1 cellular context compared by ENCODE assay signal in the genomic region with DNA sequence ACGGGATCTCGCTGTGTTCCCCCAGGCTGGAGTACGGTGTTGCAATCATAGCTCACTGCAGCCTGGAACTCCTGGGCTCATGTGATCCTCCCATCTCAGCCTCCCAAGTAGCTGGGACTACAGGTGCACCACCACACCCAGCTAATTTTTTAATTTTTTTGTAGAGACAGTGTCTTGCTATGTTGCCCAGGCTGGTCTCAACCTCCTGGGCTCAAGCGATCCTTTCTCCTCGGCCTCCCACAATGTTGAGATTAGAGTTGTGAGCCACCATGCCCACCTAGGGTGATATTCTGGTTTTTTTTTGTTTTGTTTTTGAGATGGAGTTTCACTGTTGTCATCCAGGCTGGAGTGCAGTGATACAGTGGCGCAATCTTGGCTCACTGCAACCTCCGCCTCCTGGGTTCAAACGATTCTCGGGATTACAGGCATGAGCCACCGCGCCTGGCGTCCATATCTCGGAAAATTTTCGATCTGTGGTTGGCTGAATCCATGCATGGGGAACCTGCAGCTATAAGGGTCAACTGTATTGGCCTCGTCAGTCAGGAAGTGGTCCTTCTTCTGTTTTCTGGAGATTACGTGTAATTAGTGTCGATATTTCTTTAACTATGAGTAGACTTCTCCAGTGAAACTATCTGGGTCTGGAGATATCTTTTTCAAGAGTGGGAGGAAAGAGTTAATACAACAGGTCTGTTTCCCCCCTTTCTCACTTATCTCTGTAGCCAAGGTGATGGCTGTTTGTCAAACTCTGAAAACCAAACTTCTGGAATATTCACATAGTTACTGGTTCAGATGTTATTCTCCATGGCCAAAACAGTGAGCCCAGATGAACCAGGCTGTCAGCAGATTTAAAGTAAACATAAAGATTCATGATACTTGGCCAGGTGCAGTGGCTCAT.
A peak's percentile ranks its signal among the peaks of the same experiment; 100 is the strongest.
TF ChIP-seq lines count a peak whose summit lies in the region.

No MANE protein-coding gene starts in this region.

TF ChIP-seq in K562, 482 proteins besides CTCF, POLR2A, EP300 and RAD21 (continued from another document and continues in another):
- TF ChIP-seq, protein P1, sequence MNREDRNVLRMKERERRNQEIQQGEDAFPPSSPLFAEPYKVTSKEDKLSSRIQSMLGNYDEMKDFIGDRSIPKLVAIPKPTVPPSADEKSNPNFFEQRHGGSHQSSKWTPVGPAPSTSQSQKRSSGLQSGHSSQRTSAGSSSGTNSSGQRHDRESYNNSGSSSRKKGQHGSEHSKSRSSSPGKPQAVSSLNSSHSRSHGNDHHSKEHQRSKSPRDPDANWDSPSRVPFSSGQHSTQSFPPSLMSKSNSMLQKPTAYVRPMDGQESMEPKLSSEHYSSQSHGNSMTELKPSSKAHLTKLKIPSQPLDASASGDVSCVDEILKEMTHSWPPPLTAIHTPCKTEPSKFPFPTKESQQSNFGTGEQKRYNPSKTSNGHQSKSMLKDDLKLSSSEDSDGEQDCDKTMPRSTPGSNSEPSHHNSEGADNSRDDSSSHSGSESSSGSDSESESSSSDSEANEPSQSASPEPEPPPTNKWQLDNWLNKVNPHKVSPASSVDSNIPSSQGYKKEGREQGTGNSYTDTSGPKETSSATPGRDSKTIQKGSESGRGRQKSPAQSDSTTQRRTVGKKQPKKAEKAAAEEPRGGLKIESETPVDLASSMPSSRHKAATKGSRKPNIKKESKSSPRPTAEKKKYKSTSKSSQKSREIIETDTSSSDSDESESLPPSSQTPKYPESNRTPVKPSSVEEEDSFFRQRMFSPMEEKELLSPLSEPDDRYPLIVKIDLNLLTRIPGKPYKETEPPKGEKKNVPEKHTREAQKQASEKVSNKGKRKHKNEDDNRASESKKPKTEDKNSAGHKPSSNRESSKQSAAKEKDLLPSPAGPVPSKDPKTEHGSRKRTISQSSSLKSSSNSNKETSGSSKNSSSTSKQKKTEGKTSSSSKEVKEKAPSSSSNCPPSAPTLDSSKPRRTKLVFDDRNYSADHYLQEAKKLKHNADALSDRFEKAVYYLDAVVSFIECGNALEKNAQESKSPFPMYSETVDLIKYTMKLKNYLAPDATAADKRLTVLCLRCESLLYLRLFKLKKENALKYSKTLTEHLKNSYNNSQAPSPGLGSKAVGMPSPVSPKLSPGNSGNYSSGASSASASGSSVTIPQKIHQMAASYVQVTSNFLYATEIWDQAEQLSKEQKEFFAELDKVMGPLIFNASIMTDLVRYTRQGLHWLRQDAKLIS (CRISPR knock-in tag; IDR thresholded peaks at IDR 0.05): no peak
- peak; percentile 90 for TF ChIP-seq TAL1 (IDR thresholded peaks at IDR 0.05)
- peak; percentile 76 for TF ChIP-seq DPF2 (IDR thresholded peaks at IDR 0.05)
- no peak for TF ChIP-seq POLR2AphosphoS2 (IDR thresholded peaks at IDR 0.05; ENCODE audit: low read length)
- TF ChIP-seq DNMT1 (IDR thresholded peaks at IDR 0.05): no peak
- no peak for TF ChIP-seq PTRF (tag; IDR thresholded peaks at IDR 0.05)
- TF ChIP-seq, protein P2, sequence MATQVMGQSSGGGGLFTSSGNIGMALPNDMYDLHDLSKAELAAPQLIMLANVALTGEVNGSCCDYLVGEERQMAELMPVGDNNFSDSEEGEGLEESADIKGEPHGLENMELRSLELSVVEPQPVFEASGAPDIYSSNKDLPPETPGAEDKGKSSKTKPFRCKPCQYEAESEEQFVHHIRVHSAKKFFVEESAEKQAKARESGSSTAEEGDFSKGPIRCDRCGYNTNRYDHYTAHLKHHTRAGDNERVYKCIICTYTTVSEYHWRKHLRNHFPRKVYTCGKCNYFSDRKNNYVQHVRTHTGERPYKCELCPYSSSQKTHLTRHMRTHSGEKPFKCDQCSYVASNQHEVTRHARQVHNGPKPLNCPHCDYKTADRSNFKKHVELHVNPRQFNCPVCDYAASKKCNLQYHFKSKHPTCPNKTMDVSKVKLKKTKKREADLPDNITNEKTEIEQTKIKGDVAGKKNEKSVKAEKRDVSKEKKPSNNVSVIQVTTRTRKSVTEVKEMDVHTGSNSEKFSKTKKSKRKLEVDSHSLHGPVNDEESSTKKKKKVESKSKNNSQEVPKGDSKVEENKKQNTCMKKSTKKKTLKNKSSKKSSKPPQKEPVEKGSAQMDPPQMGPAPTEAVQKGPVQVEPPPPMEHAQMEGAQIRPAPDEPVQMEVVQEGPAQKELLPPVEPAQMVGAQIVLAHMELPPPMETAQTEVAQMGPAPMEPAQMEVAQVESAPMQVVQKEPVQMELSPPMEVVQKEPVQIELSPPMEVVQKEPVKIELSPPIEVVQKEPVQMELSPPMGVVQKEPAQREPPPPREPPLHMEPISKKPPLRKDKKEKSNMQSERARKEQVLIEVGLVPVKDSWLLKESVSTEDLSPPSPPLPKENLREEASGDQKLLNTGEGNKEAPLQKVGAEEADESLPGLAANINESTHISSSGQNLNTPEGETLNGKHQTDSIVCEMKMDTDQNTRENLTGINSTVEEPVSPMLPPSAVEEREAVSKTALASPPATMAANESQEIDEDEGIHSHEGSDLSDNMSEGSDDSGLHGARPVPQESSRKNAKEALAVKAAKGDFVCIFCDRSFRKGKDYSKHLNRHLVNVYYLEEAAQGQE (CRISPR knock-in tag; IDR thresholded peaks at IDR 0.05; ENCODE audit: low read depth): no peak
- no peak for TF ChIP-seq ZNF23 (CRISPR knock-in tag; IDR thresholded peaks at IDR 0.05)
- no peak for TF ChIP-seq ZNF175 (CRISPR knock-in tag; IDR thresholded peaks at IDR 0.05; ENCODE audit: low read depth)
- TF ChIP-seq HMGN3 (IDR thresholded peaks at IDR 0.05; ENCODE audit: borderline replicate concordance, extremely low read depth, insufficient read length, low read depth, low read length): no peak
- TF ChIP-seq, protein P3, sequence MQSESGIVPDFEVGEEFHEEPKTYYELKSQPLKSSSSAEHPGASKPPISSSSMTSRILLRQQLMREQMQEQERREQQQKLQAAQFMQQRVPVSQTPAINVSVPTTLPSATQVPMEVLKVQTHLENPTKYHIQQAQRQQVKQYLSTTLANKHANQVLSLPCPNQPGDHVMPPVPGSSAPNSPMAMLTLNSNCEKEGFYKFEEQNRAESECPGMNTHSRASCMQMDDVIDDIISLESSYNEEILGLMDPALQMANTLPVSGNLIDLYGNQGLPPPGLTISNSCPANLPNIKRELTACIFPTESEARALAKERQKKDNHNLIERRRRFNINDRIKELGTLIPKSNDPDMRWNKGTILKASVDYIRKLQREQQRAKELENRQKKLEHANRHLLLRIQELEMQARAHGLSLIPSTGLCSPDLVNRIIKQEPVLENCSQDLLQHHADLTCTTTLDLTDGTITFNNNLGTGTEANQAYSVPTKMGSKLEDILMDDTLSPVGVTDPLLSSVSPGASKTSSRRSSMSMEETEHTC (IDR thresholded peaks at IDR 0.05): no peak
- TF ChIP-seq NFE2 (IDR thresholded peaks at IDR 0.05; ENCODE audit: low read depth): peak; percentile 38
- TF ChIP-seq HOXB6 (CRISPR knock-in tag; IDR thresholded peaks at IDR 0.05; ENCODE audit: borderline replicate concordance): no peak
- TF ChIP-seq ZBTB1 (CRISPR knock-in tag; IDR thresholded peaks at IDR 0.05; ENCODE audit: borderline replicate concordance, low read depth): no peak
- no peak for TF ChIP-seq TAF9B (IDR thresholded peaks at IDR 0.05; ENCODE audit: partially characterized antibody)
- no peak for TF ChIP-seq CHD1 (IDR thresholded peaks at IDR 0.05; ENCODE audit: low read length)
- TF ChIP-seq RB1 (IDR thresholded peaks at IDR 0.05; ENCODE audit: low read depth): no peak
- no peak for TF ChIP-seq PCBP1 (IDR thresholded peaks at IDR 0.05; ENCODE audit: low read depth, low read length, poor library complexity, severe bottlenecking)
- TF ChIP-seq ESRRA (IDR thresholded peaks at IDR 0.05; ENCODE audit: borderline replicate concordance, low read depth): no peak
- TF ChIP-seq ELF1 (tag; IDR thresholded peaks at IDR 0.05): no peak
- no peak for TF ChIP-seq ZNF707 (CRISPR knock-in tag; conservative IDR thresholded peaks at IDR 0.05)
- TF ChIP-seq POLR2G (IDR thresholded peaks at IDR 0.05; ENCODE audit: low read depth, low read length): no peak
- TF ChIP-seq CXXC5 (CRISPR knock-in tag; IDR thresholded peaks at IDR 0.05): peak; percentile 82
- TF ChIP-seq ILK (tag; IDR thresholded peaks at IDR 0.05; ENCODE audit: borderline replicate concordance, low read depth): no peak
- TF ChIP-seq, protein P4, sequence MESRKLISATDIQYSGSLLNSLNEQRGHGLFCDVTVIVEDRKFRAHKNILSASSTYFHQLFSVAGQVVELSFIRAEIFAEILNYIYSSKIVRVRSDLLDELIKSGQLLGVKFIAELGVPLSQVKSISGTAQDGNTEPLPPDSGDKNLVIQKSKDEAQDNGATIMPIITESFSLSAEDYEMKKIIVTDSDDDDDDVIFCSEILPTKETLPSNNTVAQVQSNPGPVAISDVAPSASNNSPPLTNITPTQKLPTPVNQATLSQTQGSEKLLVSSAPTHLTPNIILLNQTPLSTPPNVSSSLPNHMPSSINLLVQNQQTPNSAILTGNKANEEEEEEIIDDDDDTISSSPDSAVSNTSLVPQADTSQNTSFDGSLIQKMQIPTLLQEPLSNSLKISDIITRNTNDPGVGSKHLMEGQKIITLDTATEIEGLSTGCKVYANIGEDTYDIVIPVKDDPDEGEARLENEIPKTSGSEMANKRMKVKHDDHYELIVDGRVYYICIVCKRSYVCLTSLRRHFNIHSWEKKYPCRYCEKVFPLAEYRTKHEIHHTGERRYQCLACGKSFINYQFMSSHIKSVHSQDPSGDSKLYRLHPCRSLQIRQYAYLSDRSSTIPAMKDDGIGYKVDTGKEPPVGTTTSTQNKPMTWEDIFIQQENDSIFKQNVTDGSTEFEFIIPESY (CRISPR knock-in tag; IDR thresholded peaks at IDR 0.05): no peak
- no peak for TF ChIP-seq ZBTB7A (IDR thresholded peaks at IDR 0.05; ENCODE audit: borderline replicate concordance, control insufficient read depth, low read depth, low read length)
- TF ChIP-seq, protein P5, sequence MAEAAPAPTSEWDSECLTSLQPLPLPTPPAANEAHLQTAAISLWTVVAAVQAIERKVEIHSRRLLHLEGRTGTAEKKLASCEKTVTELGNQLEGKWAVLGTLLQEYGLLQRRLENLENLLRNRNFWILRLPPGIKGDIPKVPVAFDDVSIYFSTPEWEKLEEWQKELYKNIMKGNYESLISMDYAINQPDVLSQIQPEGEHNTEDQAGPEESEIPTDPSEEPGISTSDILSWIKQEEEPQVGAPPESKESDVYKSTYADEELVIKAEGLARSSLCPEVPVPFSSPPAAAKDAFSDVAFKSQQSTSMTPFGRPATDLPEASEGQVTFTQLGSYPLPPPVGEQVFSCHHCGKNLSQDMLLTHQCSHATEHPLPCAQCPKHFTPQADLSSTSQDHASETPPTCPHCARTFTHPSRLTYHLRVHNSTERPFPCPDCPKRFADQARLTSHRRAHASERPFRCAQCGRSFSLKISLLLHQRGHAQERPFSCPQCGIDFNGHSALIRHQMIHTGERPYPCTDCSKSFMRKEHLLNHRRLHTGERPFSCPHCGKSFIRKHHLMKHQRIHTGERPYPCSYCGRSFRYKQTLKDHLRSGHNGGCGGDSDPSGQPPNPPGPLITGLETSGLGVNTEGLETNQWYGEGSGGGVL (CRISPR knock-in tag; IDR thresholded peaks at IDR 0.05): no peak
- no peak for TF ChIP-seq BDP1 (IDR thresholded peaks at IDR 0.05; ENCODE audit: insufficient read depth, insufficient read length)
- TF ChIP-seq TAF7 (tag; IDR thresholded peaks at IDR 0.05): no peak
- TF ChIP-seq NEUROD1 (IDR thresholded peaks at IDR 0.05; ENCODE audit: borderline replicate concordance, low read depth, low read length, partially characterized antibody): no peak
- TF ChIP-seq ZC3H4 (CRISPR knock-in tag; IDR thresholded peaks at IDR 0.05; ENCODE audit: borderline replicate concordance): no peak
- TF ChIP-seq, protein P6, sequence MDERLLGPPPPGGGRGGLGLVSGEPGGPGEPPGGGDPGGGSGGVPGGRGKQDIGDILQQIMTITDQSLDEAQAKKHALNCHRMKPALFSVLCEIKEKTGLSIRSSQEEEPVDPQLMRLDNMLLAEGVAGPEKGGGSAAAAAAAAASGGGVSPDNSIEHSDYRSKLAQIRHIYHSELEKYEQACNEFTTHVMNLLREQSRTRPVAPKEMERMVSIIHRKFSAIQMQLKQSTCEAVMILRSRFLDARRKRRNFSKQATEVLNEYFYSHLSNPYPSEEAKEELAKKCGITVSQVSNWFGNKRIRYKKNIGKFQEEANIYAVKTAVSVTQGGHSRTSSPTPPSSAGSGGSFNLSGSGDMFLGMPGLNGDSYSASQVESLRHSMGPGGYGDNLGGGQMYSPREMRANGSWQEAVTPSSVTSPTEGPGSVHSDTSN (CRISPR knock-in tag; IDR thresholded peaks at IDR 0.05; ENCODE audit: low read depth): no peak
- TF ChIP-seq, protein P6 (tag; conservative IDR thresholded peaks at IDR 0.05; ENCODE audit: low read depth): peak; percentile 59
- 0 out of 4 replicates have a peak, but pooled peaks have one; percentile 4 to 48 for TF ChIP-seq TEAD1 (CRISPR knock-in tag; IDR thresholded peaks at IDR 0.05)
- no peak for TF ChIP-seq ZNF764 (CRISPR knock-in tag; IDR thresholded peaks at IDR 0.05; ENCODE audit: low read depth)
- TF ChIP-seq PHF8 (IDR thresholded peaks at IDR 0.05; ENCODE audit: borderline replicate concordance, low read length): no peak
- TF ChIP-seq MCM2 (IDR thresholded peaks at IDR 0.05; ENCODE audit: low read depth): no peak
- TF ChIP-seq ESRRB (CRISPR knock-in tag; IDR thresholded peaks at IDR 0.05; ENCODE audit: borderline replicate concordance): no peak
- TF ChIP-seq, protein P7, sequence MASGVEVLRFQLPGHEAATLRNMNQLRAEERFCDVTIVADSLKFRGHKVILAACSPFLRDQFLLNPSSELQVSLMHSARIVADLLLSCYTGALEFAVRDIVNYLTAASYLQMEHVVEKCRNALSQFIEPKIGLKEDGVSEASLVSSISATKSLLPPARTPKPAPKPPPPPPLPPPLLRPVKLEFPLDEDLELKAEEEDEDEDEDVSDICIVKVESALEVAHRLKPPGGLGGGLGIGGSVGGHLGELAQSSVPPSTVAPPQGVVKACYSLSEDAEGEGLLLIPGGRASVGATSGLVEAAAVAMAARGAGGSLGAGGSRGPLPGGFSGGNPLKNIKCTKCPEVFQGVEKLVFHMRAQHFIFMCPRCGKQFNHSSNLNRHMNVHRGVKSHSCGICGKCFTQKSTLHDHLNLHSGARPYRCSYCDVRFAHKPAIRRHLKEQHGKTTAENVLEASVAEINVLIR (CRISPR knock-in tag; IDR thresholded peaks at IDR 0.05): no peak
- TF ChIP-seq IFI16 (CRISPR knock-in tag; IDR thresholded peaks at IDR 0.05): no peak
- TF ChIP-seq SRSF3 (IDR thresholded peaks at IDR 0.05; ENCODE audit: insufficient read depth, low read length): no peak
- TF ChIP-seq, protein P8, sequence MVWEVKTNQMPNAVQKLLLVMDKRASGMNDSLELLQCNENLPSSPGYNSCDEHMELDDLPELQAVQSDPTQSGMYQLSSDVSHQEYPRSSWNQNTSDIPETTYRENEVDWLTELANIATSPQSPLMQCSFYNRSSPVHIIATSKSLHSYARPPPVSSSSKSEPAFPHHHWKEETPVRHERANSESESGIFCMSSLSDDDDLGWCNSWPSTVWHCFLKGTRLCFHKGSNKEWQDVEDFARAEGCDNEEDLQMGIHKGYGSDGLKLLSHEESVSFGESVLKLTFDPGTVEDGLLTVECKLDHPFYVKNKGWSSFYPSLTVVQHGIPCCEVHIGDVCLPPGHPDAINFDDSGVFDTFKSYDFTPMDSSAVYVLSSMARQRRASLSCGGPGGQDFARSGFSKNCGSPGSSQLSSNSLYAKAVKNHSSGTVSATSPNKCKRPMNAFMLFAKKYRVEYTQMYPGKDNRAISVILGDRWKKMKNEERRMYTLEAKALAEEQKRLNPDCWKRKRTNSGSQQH (CRISPR knock-in tag; IDR thresholded peaks at IDR 0.05): no peak
- no peak for TF ChIP-seq ILF3 (IDR thresholded peaks at IDR 0.05; ENCODE audit: borderline replicate concordance)
